ENCODE assay signal across 8 cellular contexts in the genomic region with DNA sequence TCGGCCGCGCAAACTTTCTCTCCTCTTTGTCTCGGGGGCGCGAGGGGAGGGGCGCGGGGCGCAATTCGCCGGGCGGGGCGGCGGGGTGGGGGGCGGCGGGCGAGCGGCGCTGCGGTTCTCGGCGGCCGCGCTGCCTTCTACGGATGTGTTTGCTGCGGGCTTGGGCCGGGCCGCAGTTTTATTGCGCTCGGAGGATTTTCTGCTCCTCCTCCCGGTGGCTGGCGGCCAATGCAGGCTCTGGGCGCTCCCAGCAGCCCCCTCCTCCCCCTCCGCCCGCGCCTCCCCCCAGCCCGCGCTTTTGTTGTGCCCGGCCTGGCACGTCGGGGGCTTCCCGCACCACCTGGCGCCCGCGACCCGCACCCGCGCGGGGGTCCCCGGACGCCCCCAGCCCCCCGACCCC. TPM values are rescaled to one million over a fixed set of nuclear protein-coding genes. Genes with fewer than 3 reads are reported as not detected.
A peak's percentile ranks its signal among the peaks of the same experiment; 100 is the strongest.
DNase-seq lines count a peak whose midpoint lies in the region; ATAC-seq and TF ChIP-seq lines count a peak whose summit lies in the region.

A gene with protein sequence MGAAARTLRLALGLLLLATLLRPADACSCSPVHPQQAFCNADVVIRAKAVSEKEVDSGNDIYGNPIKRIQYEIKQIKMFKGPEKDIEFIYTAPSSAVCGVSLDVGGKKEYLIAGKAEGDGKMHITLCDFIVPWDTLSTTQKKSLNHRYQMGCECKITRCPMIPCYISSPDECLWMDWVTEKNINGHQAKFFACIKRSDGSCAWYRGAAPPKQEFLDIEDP (minus strand): TSS at position 154 of the 400 bp plus-strand sequence. CDS start 299 bp downstream, outside the sequence.

- H3K27me3 ChIP-seq in WERI-Rb-1 (ENCODE audit: insufficient read depth, low read depth, severe bottlenecking): no peaks in the 10 kb centered on the region
- no peaks in the 10 kb centered on the region for H3K27me3 ChIP-seq in breast epithelium
- no peaks in the 10 kb centered on the region for H3K27me3 ChIP-seq in skeletal muscle satellite cell (ENCODE audit: control insufficient read depth, insufficient read depth, low read length)

- H3K4me1 ChIP-seq in breast epithelium: peaks cover 6 to 11% of the 10 kb centered on the region in 2 donors
- H3K4me1 ChIP-seq in skeletal muscle satellite cell (ENCODE audit: control insufficient read depth, insufficient read depth, low read length): peaks cover 34% of the 10 kb centered on the region

- peak; percentile 32 for DNase-seq in GM12865 (ENCODE audit: low read depth)
- DNase-seq in NCI-H2107 (lab: John Stamatoyannopoulos, UW): peak; percentile 88
- peak; percentile 96 for DNase-seq in WERI-Rb-1
- peak; percentile 74 to 83 for DNase-seq in breast epithelium (ENCODE audit: low spot score in 2 of 2)
- DNase-seq in iPS-NIHi11 (ENCODE audit: low spot score): peak; percentile 94

- no peak for ATAC-seq in GM21717 (IDR thresholded peaks at IDR 0.05; ENCODE audit: unreplicated experiment)
- ATAC-seq in GM21619 (IDR thresholded peaks at IDR 0.05; ENCODE audit: unreplicated experiment): no peak

- no peak for TF ChIP-seq POLR2A in breast epithelium (IDR thresholded peaks at IDR 0.05)

- no peak within 1 kb of the TSS for H3K4me3 ChIP-seq in GM12865 (ENCODE audit: low read depth, low read length)
- H3K4me3 ChIP-seq in WERI-Rb-1 (ENCODE audit: low read depth, low read length): peak within 1 kb of the TSS; percentile 68
- H3K4me3 ChIP-seq in breast epithelium: peak within 1 kb of the TSS; percentile 79 to 93 (median 82)
- peak within 1 kb of the TSS; percentile 84 for H3K4me3 ChIP-seq in skeletal muscle satellite cell (ENCODE audit: low read length)

- TF ChIP-seq CTCF in GM12865 (IDR thresholded peaks at IDR 0.05; ENCODE audit: insufficient read depth, low read depth, low read length, missing control alignments): peak; percentile 19
- peak; percentile 36; the same call in 1 of the 2 replicates for TF ChIP-seq CTCF in WERI-Rb-1 (IDR thresholded peaks at IDR 0.05; ENCODE audit: low read depth, low read length)
- no peak for TF ChIP-seq CTCF in breast epithelium (IDR thresholded peaks at IDR 0.05)

- intact Hi-C loops in breast epithelium (cut with DNase I; ENCODE audit: low total_unique reads): no loop called here

- H3K4me2 ChIP-seq in skeletal muscle satellite cell (ENCODE audit: low read length): peak within 1 kb of the TSS; percentile 100

- peak within 1 kb of the TSS; percentile 87 for H3K9ac ChIP-seq in skeletal muscle satellite cell (ENCODE audit: low read depth, low read length)

- H3K27ac ChIP-seq in WERI-Rb-1 (peak within 1 kb of the TSS; percentile 95), breast epithelium (peak within 1 kb of the TSS; percentile 91 to 97)

- H3K9me3 ChIP-seq in WERI-Rb-1 (ENCODE audit: severe bottlenecking) (no peaks in the 10 kb centered on the region), breast epithelium (no peaks in the 10 kb centered on the region), skeletal muscle satellite cell (replicated peaks; ENCODE audit: low read length) (no peaks in the 10 kb centered on the region)

- H3K36me3 ChIP-seq in WERI-Rb-1: peaks cover 14% of the 10 kb centered on the region
- no peaks in the 10 kb centered on the region for H3K36me3 ChIP-seq in breast epithelium
- no peaks in the 10 kb centered on the region for H3K36me3 ChIP-seq in skeletal muscle satellite cell (ENCODE audit: insufficient read depth, low read length)

RNA-seq across cellular contexts. Expression of the gene that starts here (rescaled TPM):
- total RNA-seq in breast epithelium: 100 to 1,000 TPM in 2 of 3 donors, 10 to 100 TPM in 1; 72.0 to 344 (median 112) TPM
- total RNA-seq in skeletal muscle satellite cell (2012; rRNA removed): 44.4 and 67.9 TPM in 2 replicates

Comparison
In these comparisons a context has a peak if more than half of its experiments do, and no peak if none do; other contexts are left out.
1. DNase-seq: peak in every context shown above with its lines; median percentile 96 in WERI-Rb-1; 94 in iPS-NIHi11; 88 in NCI-H2107; 78 in breast epithelium; 32 in GM12865.
2. CTCF ChIP-seq: peak in GM12865 (single experiment) and WERI-Rb-1 (single experiment); none in breast epithelium (0 of 3).